In the genomic region with DNA sequence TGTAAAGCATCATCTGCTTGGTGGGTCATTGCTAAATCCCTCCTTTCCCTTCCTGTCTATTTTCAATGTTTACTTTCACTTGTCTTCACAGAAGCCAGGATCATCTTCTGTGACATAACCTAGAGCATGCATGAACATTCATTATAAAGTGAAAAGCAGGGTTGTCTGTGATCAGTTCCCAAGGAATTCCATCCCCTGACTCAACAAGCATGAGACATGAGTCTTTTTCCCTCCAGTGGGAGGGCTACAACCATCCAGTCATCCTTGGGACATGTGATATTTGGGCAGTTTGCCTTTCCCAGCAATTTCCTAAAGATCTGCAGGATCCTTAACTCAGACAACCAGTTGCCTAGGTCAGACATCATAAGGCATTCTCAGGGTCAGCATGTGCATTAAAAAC, we compare ENCODE assay signal across 21 cellular contexts.
DNase-seq lines count a peak whose midpoint lies in the region; ATAC-seq, FAIRE-seq and TF ChIP-seq lines count a peak whose summit lies in the region.
"Had no signal": no experiment of that assay in that cellular context is flagged by ENCODE, and none has a peak within 500 bp of the region (broad histone marks: within the 10 kb centered on the region; RNA-seq: fewer than 3 reads in every experiment).

No MANE protein-coding gene starts in this region.

- H3K36me3 ChIP-seq in IMR-90 (ENCODE audit: control insufficient read depth, insufficient read depth, low read length) (no peaks in the 10 kb centered on the region), bronchial epithelial cell (ENCODE audit: control insufficient read depth, insufficient read depth, low read length) (no peaks in the 10 kb centered on the region), endodermal cell (ENCODE audit: control insufficient read depth, insufficient read depth, low read length) (no peaks in the 10 kb centered on the region)
- H3K36me3 ChIP-seq: adrenal gland, BLaER1 had no signal

- H3K14ac ChIP-seq in IMR-90 (replicated peaks; ENCODE audit: low read depth, low read length): no peak overlapping the region

- ATAC-seq in IMR-90 (ENCODE audit: low read depth): no peak
- no peak for ATAC-seq in HG02678 (IDR thresholded peaks at IDR 0.05; ENCODE audit: unreplicated experiment)

- intact Hi-C loops in IMR-90 (cut with micrococcal nuclease) (no loop called here), lower leg skin (cut with DNase I; ENCODE audit: low total_unique reads) (no loop called here)

- in situ Hi-C loops in IMR-90 (cut with MboI; ENCODE audit: low sequenced_read_pairs): no loop called here

- no peak overlapping the region for H3K4me3 Mint-ChIP-seq in endodermal cell
- H3K4me3 Mint-ChIP-seq: activated CD4-positive, alpha-beta T cell treated with anti-CD3 and anti-CD28 coated beads, Interleukin-2, amount 10 ng/mL, durations not matched to agents 24 days and 14 days; IgD-negative memory B cell; T-helper 1 cell treated with Interleukin-12 subunit alpha and Interleukin-12 subunit beta and Interleukin-4 antibody, amounts not matched to agents 30 μg/mL and 1 μg/mL, for 36 hours had no signal

- no peak overlapping the region for H3K27ac Mint-ChIP-seq in endodermal cell
- H3K27ac Mint-ChIP-seq: activated CD4-positive, alpha-beta T cell treated with anti-CD3 and anti-CD28 coated beads, Interleukin-2, amount 10 ng/mL, durations not matched to agents 24 days and 14 days; IgD-negative memory B cell; T-helper 1 cell treated with Interleukin-12 subunit alpha and Interleukin-12 subunit beta and Interleukin-4 antibody, amounts not matched to agents 30 μg/mL and 1 μg/mL, for 36 hours had no signal

- H4K20me1 ChIP-seq in IMR-90 (ENCODE audit: insufficient read depth, low read length): no peaks in the 10 kb centered on the region
- H4K20me1 ChIP-seq: BLaER1 had no signal

- CTCF ChIA-PET in IMR-90 (lab: Yijun Ruan, JAX): no interaction called here

- H3K23ac ChIP-seq in IMR-90 (ENCODE audit: low read depth, low read length): no peak overlapping the region

- no peaks in the 10 kb centered on the region for H3K9me3 Mint-ChIP-seq in endodermal cell
- H3K9me3 Mint-ChIP-seq: activated CD4-positive, alpha-beta T cell treated with anti-CD3 and anti-CD28 coated beads, Interleukin-2, amount 10 ng/mL, durations not matched to agents 24 days and 14 days had no signal

- DNase-seq in AG08396 (ENCODE audit: low spot score): peak; percentile 43
- peak; percentile 58 for DNase-seq in IMR-90
- DNase-seq in bronchial epithelial cell (ENCODE audit: low read depth): peak; percentile 91
- peak; percentile 87 for DNase-seq in kidney glomerular epithelial cell (lab: John Stamatoyannopoulos, UW)
- no peak for DNase-seq in endodermal cell
- DNase-seq in SHP77 (lab: John Stamatoyannopoulos, UW): no peak
- no peak for DNase-seq in lower leg skin (ENCODE audit: low spot score in 2 of 2)
- DNase-seq: activated CD4-positive, alpha-beta T cell treated with anti-CD3 and anti-CD28 coated beads, Interleukin-2, amount 10 ng/mL, durations not matched to agents 24 days and 14 days; activated T-cell treated with anti-CD3 and anti-CD28 coated beads, Interleukin-2, amount 50 U/mL, for 48 hours; adrenal gland; NCI-H1105; NCI-H446; PC-9; stimulated activated CD4-positive, alpha-beta T cell treated with anti-CD3 and anti-CD28 coated beads, Interleukin-12 subunit alpha, Interleukin-12 subunit beta, amount 100 ng/mL, for 4 hours; substantia nigra had no signal

- no peaks in the 10 kb centered on the region for H3K79me1 ChIP-seq in IMR-90 (ENCODE audit: low read depth in 1 of 2, low read length in 2 of 2)

- no peak overlapping the region for H2BK15ac ChIP-seq in IMR-90 (ENCODE audit: low read depth, low read length)

- H2AK9ac ChIP-seq in IMR-90 (replicated peaks; ENCODE audit: low read depth, low read length, poor library complexity): no peak overlapping the region

- H3K4me1 ChIP-seq in IMR-90 (ENCODE audit: control insufficient read depth, insufficient read depth, low read length) (no peaks in the 10 kb centered on the region), endodermal cell (ENCODE audit: control insufficient read depth, insufficient read depth, low read length) (no peaks in the 10 kb centered on the region)
- H3K4me1 ChIP-seq: adrenal gland, BLaER1, parathyroid adenoma had no signal

- no peak overlapping the region for H2BK20ac ChIP-seq in IMR-90 (ENCODE audit: low read depth, low read length)

- H2AK5ac ChIP-seq in IMR-90 (ENCODE audit: low read depth, low read length): no peak overlapping the region

- TF ChIP-seq CTCF in IMR-90 (conservative IDR thresholded peaks at IDR 0.05; ENCODE audit: low read depth, low read length) (no peak), bronchial epithelial cell (IDR thresholded peaks at IDR 0.05; ENCODE audit: insufficient read depth, low read length, severe bottlenecking) (no peak), endodermal cell (conservative IDR thresholded peaks at IDR 0.05) (no peak), lower leg skin (IDR thresholded peaks at IDR 0.05) (no peak)

- H3K27me3 Mint-ChIP-seq in endodermal cell (ENCODE audit: insufficient read depth): no peaks in the 10 kb centered on the region
- H3K27me3 Mint-ChIP-seq: activated CD4-positive, alpha-beta T cell treated with anti-CD3 and anti-CD28 coated beads, Interleukin-2, amount 10 ng/mL, durations not matched to agents 24 days and 14 days; IgD-negative memory B cell had no signal

- H4K5ac ChIP-seq in IMR-90 (ENCODE audit: low read depth, low read length): no peak overlapping the region

- no TSS peak for BruUV-seq in IMR-90 (replicated peaks; lab: Mats Ljungman, UMichigan)

- H2AFZ ChIP-seq in IMR-90 (replicated peaks; ENCODE audit: low read length, poor library complexity): no peak overlapping the region
- H2AFZ ChIP-seq: parathyroid adenoma, PC-9 had no signal

- H3K9me3 ChIP-seq in IMR-90 (ENCODE audit: control insufficient read depth, insufficient read depth, low read length): peaks cover 3% of the 10 kb centered on the region
- no peaks in the 10 kb centered on the region for H3K9me3 ChIP-seq in endodermal cell (ENCODE audit: control insufficient read depth, low read length)

- H4K91ac ChIP-seq in IMR-90 (ENCODE audit: insufficient read depth, low read depth, low read length): no peak overlapping the region

- H3K4me2 ChIP-seq in IMR-90 (ENCODE audit: low read depth, low read length): no peak overlapping the region
- H3K4me2 ChIP-seq: BLaER1, PC-9 had no signal

- FAIRE-seq in bronchial epithelial cell (lab: Jason Lieb, UNC): no peak
- FAIRE-seq: frontal cortex had no signal

- no peak overlapping the region for H3K4ac ChIP-seq in IMR-90 (ENCODE audit: low read depth, low read length)

- no peaks in the 10 kb centered on the region for H3K9me1 ChIP-seq in IMR-90 (ENCODE audit: insufficient read depth, low read length)

- no peak for TF ChIP-seq RAD21 in IMR-90 (IDR thresholded peaks at IDR 0.05; ENCODE audit: low read length)

- dilution Hi-C loops in IMR-90 (cut with HindIII; ENCODE audit: low sequenced_read_pairs, unreplicated experiment): no loop called here

- no peak overlapping the region for H2BK120ac ChIP-seq in IMR-90 (ENCODE audit: low read depth, low read length)

- peaks cover 15% of the 10 kb centered on the region for H3K36me3 Mint-ChIP-seq in endodermal cell (ENCODE audit: low read depth)

- no peak overlapping the region for H3K9ac ChIP-seq in IMR-90 (ENCODE audit: low read depth, low read length)
- H3K9ac ChIP-seq in endodermal cell (ENCODE audit: extremely low read depth, low read length, poor library complexity, severe bottlenecking): no peak overlapping the region
- H3K9ac ChIP-seq: BLaER1, parathyroid adenoma had no signal

- no peak overlapping the region for H3K18ac ChIP-seq in IMR-90 (ENCODE audit: low read depth, low read length)

- no peak overlapping the region for H4K8ac ChIP-seq in IMR-90 (ENCODE audit: low read depth in 2 of 2, low read length in 2 of 2)

- H3K56ac ChIP-seq in IMR-90 (ENCODE audit: extremely low read depth, insufficient read depth, low read length): no peak overlapping the region

- POLR2A ChIA-PET in IMR-90 (lab: Charles Lee; ENCODE audit: unreplicated experiment): no interaction called here

- no peaks in the 10 kb centered on the region for H3K4me1 Mint-ChIP-seq in endodermal cell
- H3K4me1 Mint-ChIP-seq: activated CD4-positive, alpha-beta T cell treated with anti-CD3 and anti-CD28 coated beads, Interleukin-2, amount 10 ng/mL, durations not matched to agents 24 days and 14 days; IgD-negative memory B cell had no signal

- H3K27me3 ChIP-seq in IMR-90 (ENCODE audit: control insufficient read depth, insufficient read depth, low read length) (no peaks in the 10 kb centered on the region), bronchial epithelial cell (ENCODE audit: control insufficient read depth, insufficient read depth, low read length) (no peaks in the 10 kb centered on the region), endodermal cell (ENCODE audit: control insufficient read depth, insufficient read depth, low read length, poor library complexity, severe bottlenecking) (no peaks in the 10 kb centered on the region)
- H3K27me3 ChIP-seq: adrenal gland, BLaER1 had no signal

- no peak overlapping the region for H3K27ac ChIP-seq in IMR-90 (ENCODE audit: insufficient read depth, low read length)
- H3K27ac ChIP-seq in endodermal cell (ENCODE audit: low read depth, low read length): no peak overlapping the region
- H3K27ac ChIP-seq: adrenal gland, BLaER1, parathyroid adenoma, PC-9 had no signal

- H2BK5ac ChIP-seq in IMR-90 (ENCODE audit: low read depth, low read length, poor library complexity, severe bottlenecking): no peak overlapping the region

- TF ChIP-seq POLR2A in IMR-90 (IDR thresholded peaks at IDR 0.05; ENCODE audit: low read depth, low read length) (no peak), lower leg skin (IDR thresholded peaks at IDR 0.05) (no peak)

- H3K4me3 ChIP-seq in IMR-90 (ENCODE audit: insufficient read depth, low read depth, low read length): no peak overlapping the region
- H3K4me3 ChIP-seq in bronchial epithelial cell (ENCODE audit: low read depth, low read length): no peak overlapping the region
- H3K4me3 ChIP-seq in endodermal cell (ENCODE audit: low read length): no peak overlapping the region
- H3K4me3 ChIP-seq in lower leg skin (ENCODE audit: low read depth, poor library complexity, severe bottlenecking): no peak overlapping the region
- H3K4me3 ChIP-seq: adrenal gland, BLaER1, PC-9 had no signal

TF ChIP-seq in IMR-90, 13 proteins besides CTCF, POLR2A, EP300 and RAD21 (continues in another document):
- TF ChIP-seq RFX5 (IDR thresholded peaks at IDR 0.05; ENCODE audit: low read depth, low read length) (no peak), FOS (IDR thresholded peaks at IDR 0.05; ENCODE audit: low read depth, low read length) (no peak), BHLHE40 (IDR thresholded peaks at IDR 0.05; ENCODE audit: low read depth, low read length) (no peak)

Comparison
In these comparisons a context has a peak if more than half of its experiments do, and no peak if none do; other contexts are left out.
1. DNase-seq: peak in AG08396 (single experiment), IMR-90 (single experiment), bronchial epithelial cell (single experiment) and kidney glomerular epithelial cell (single experiment); none in endodermal cell (single experiment), SHP77 (0 of 2) and lower leg skin (0 of 2).